12 cellular contexts compared by ENCODE assay signal in genomic region chr18:45571714-45572113, GRCh38. TPM values are rescaled to one million over a fixed set of nuclear protein-coding genes. Genes with fewer than 3 reads are reported as not detected.
DNase-seq lines count a peak whose midpoint lies in the region; ATAC-seq and TF ChIP-seq lines count a peak whose summit lies in the region.
"Had no signal": no experiment of that assay in that cellular context is flagged by ENCODE, and none has a peak within 500 bp of the region (broad histone marks: within the 10 kb centered on the region; RNA-seq: fewer than 3 reads in every experiment).

No MANE protein-coding gene starts in this region.

- BruUV-seq in A673 (replicated peaks; lab: Mats Ljungman, UMichigan) = no TSS peak

- no peak overlapping the region for H3K4me3 Mint-ChIP-seq in activated T-cell treated with anti-CD3 and anti-CD28 coated beads, Interleukin-2, amount 50 U/mL, for 72 hours
- H3K4me3 Mint-ChIP-seq: CD8-positive, alpha-beta memory T cell had no signal

- DNase-seq in A673 (ENCODE audit: low spot score) (no peak), NCI-H446 treated with DMSO at 0.1 percent for 48 hours (lab: John Stamatoyannopoulos, UW) (peak; percentile 31), foreskin keratinocyte (no peak), DMS79 (lab: John Stamatoyannopoulos, UW) (no peak), NCI-H748 (lab: John Stamatoyannopoulos, UW; ENCODE audit: unreplicated experiment) (no peak)
- DNase-seq in activated T-cell treated with anti-CD3 and anti-CD28 coated beads, Interleukin-2, amount 50 U/mL, for 72 hours = no peak
- DNase-seq: activated naive CD4-positive, alpha-beta T cell; CD8-positive, alpha-beta memory T cell; NCI-H748 treated with DMSO at 0.1 percent for 48 hours had no signal

- no peaks in the 10 kb centered on the region for H3K36me3 Mint-ChIP-seq in activated T-cell treated with anti-CD3 and anti-CD28 coated beads, Interleukin-2, amount 50 U/mL, for 72 hours (ENCODE audit: insufficient read depth in 2 of 2)

- TF ChIP-seq CTCF in A673 (conservative IDR thresholded peaks at IDR 0.05; ENCODE audit: low read depth, low read length) (peak; percentile 34; the same call in 1 of the 2 replicates), foreskin keratinocyte (conservative IDR thresholded peaks at IDR 0.05) (peak; percentile 60)

- intact Hi-C loops in A673 (cut with micrococcal nuclease; ENCODE audit: unreplicated experiment) = no loop called here

- H3K4me1 ChIP-seq in A673 (ENCODE audit: insufficient read depth, low read length, poor library complexity, severe bottlenecking) (no peaks in the 10 kb centered on the region), foreskin keratinocyte (peaks cover 5% of the 10 kb centered on the region)

- ATAC-seq in GM18861 (IDR thresholded peaks at IDR 0.05; ENCODE audit: unreplicated experiment) (peak; percentile 46), foreskin keratinocyte (peak; percentile 75), HG03565 (IDR thresholded peaks at IDR 0.05; ENCODE audit: unreplicated experiment) (no peak)
- ATAC-seq in activated T-cell treated with anti-CD3 and anti-CD28 coated beads, Interleukin-2, amount 50 U/mL, for 72 hours (replicated peaks in 1 of 2) = no peak

- H3K27ac ChIP-seq in A673 (ENCODE audit: low read depth, low read length, poor library complexity, severe bottlenecking) (no peak overlapping the region), foreskin keratinocyte (no peak overlapping the region)

- no peaks in the 10 kb centered on the region for H3K9me3 ChIP-seq in A673 (ENCODE audit: low read depth, low read length, poor library complexity, severe bottlenecking)

- H3K27me3 ChIP-seq in A673 (replicated peaks; ENCODE audit: insufficient read depth, low read depth, low read length, poor library complexity) (no peaks in the 10 kb centered on the region), foreskin keratinocyte (no peaks in the 10 kb centered on the region)

- H3K4me3 ChIP-seq in A673 (ENCODE audit: low read depth, low read length, poor library complexity, severe bottlenecking) = no peak overlapping the region

- no peaks in the 10 kb centered on the region for H3K27me3 Mint-ChIP-seq in activated T-cell treated with anti-CD3 and anti-CD28 coated beads, Interleukin-2, amount 50 U/mL, for 72 hours (ENCODE audit: low read depth)

- no peaks in the 10 kb centered on the region for H3K4me1 Mint-ChIP-seq in activated T-cell treated with anti-CD3 and anti-CD28 coated beads, Interleukin-2, amount 50 U/mL, for 72 hours (ENCODE audit: low read depth)
- H3K4me1 Mint-ChIP-seq: CD8-positive, alpha-beta memory T cell had no signal

- no peaks in the 10 kb centered on the region for H3K9me3 Mint-ChIP-seq in activated T-cell treated with anti-CD3 and anti-CD28 coated beads, Interleukin-2, amount 50 U/mL, for 72 hours
- H3K9me3 Mint-ChIP-seq: CD8-positive, alpha-beta memory T cell had no signal

- no peaks in the 10 kb centered on the region for H3K36me3 ChIP-seq in A673 (ENCODE audit: insufficient read depth, low read length, poor library complexity, severe bottlenecking)

- CTCF ChIA-PET in A673 (lab: Charles Lee) = no interaction called here

- H3K27ac Mint-ChIP-seq in activated T-cell treated with anti-CD3 and anti-CD28 coated beads, Interleukin-2, amount 50 U/mL, for 72 hours = no peak overlapping the region
- H3K27ac Mint-ChIP-seq: CD8-positive, alpha-beta memory T cell had no signal

- POLR2A ChIA-PET in A673 (lab: Charles Lee; ENCODE audit: low non-redundant PET) = no interaction called here

RNA-seq across cellular contexts. Expression of gene SLC14A2, which starts 43.6 kb away (rescaled TPM):
- total RNA-seq in A673 (2021) (not detected in 2 replicates), foreskin keratinocyte (not detected in 2 replicates)
- polyA plus RNA-seq in foreskin keratinocyte = not detected in 2 replicates
- under 1 TPM; 0.07 to 0.09 TPM for total RNA-seq in activated T-cell treated with anti-CD3 and anti-CD28 coated beads, Interleukin-2, amount 50 U/mL, for 72 hours
- total RNA-seq: pulmonary artery endothelial cell had no signal

Comparison
In these comparisons a context has a peak if more than half of its experiments do, and no peak if none do; other contexts are left out.
1. ATAC-seq: peak in GM18861 (single experiment) and foreskin keratinocyte (single experiment); none in activated T-cell treated with anti-CD3 and anti-CD28 coated beads, Interleukin-2, amount 50 U/mL, for 72 hours (0 of 2) and HG03565 (single experiment).